ENCODE assay signal across 10 cellular contexts in genomic region chr12:24600996-24601395, GRCh38.
DNase-seq lines count a peak whose midpoint lies in the region; ATAC-seq and TF ChIP-seq lines count a peak whose summit lies in the region.
"Had no signal": no experiment of that assay in that cellular context is flagged by ENCODE, and none has a peak within 500 bp of the region (broad histone marks: within the 10 kb centered on the region; RNA-seq: fewer than 3 reads in every experiment).

No MANE protein-coding gene starts in this region.

- H3K27ac Mint-ChIP-seq in activated T-cell treated with anti-CD3 and anti-CD28 coated beads, Interleukin-2, amount 50 U/mL, for 72 hours, result peak overlapping the region; percentile 12

- no peak overlapping the region for H3K27ac ChIP-seq in fibroblast of lung (ENCODE audit: insufficient read depth, low read length)
- no peak overlapping the region for H3K27ac ChIP-seq in spleen
- no peak overlapping the region for H3K27ac ChIP-seq in body of pancreas
- H3K27ac ChIP-seq in transverse colon, result no peak overlapping the region
- H3K27ac ChIP-seq: SJCRH30 had no signal

- H3K4me1 Mint-ChIP-seq in activated T-cell treated with anti-CD3 and anti-CD28 coated beads, Interleukin-2, amount 50 U/mL, for 72 hours (ENCODE audit: low read depth), result peaks cover 19% of the 10 kb centered on the region

- no peaks in the 10 kb centered on the region for H4K20me1 ChIP-seq in fibroblast of lung (ENCODE audit: control insufficient read depth, extremely low read depth, insufficient read depth, low read length)

- no peak overlapping the region for H3K4me2 ChIP-seq in fibroblast of lung (ENCODE audit: extremely low read depth, insufficient read depth, low read length)

- no peaks in the 10 kb centered on the region for H3K36me3 ChIP-seq in fibroblast of lung (ENCODE audit: control insufficient read depth, insufficient read depth, low read length)
- no peaks in the 10 kb centered on the region for H3K36me3 ChIP-seq in spleen
- H3K36me3 ChIP-seq in body of pancreas (replicated peaks in 1 of 2; ENCODE audit: insufficient read depth in 1 of 2, low read depth in 2 of 2), result no peaks in the 10 kb centered on the region
- H3K36me3 ChIP-seq in transverse colon, result no peaks in the 10 kb centered on the region
- H3K36me3 ChIP-seq: SJCRH30 had no signal

- peaks cover 9% of the 10 kb centered on the region for H3K4me1 ChIP-seq in fibroblast of lung (ENCODE audit: control insufficient read depth, extremely low read depth, insufficient read depth, low read length)
- H3K4me1 ChIP-seq in spleen, result peaks cover 5 to 26% (median 9%) of the 10 kb centered on the region in 6 donors
- H3K4me1 ChIP-seq in body of pancreas, result no peaks in the 10 kb centered on the region
- H3K4me1 ChIP-seq in transverse colon, result no peaks in the 10 kb centered on the region
- H3K4me1 ChIP-seq: SJCRH30 had no signal

- no peak for TF ChIP-seq POLR2A in spleen (IDR thresholded peaks at IDR 0.05)
- TF ChIP-seq POLR2A in body of pancreas (IDR thresholded peaks at IDR 0.05), result no peak
- no peak for TF ChIP-seq POLR2A in transverse colon (IDR thresholded peaks at IDR 0.05)

- peak; percentile 84 to 86 for ATAC-seq in activated T-cell treated with anti-CD3 and anti-CD28 coated beads, Interleukin-2, amount 50 U/mL, for 72 hours (replicated peaks in 1 of 2)
- no peak for ATAC-seq in body of pancreas

- peaks cover 2 to 5% of the 10 kb centered on the region in 2 donors for H3K9me3 Mint-ChIP-seq in activated T-cell treated with anti-CD3 and anti-CD28 coated beads, Interleukin-2, amount 50 U/mL, for 72 hours

- WGBS in spleen, 5 donors, result 0 to 13% (median 7%) methylated on average over 1 of the region's 1 CpG
- WGBS in body of pancreas, 2 donors, result 26 to 29% methylated on average over 1 of the region's 1 CpG
- 39 to 83% methylated on average over 1 of the region's 1 CpG for WGBS in transverse colon (ENCODE audit: low coverage in 1 of 2), 2 donors

- H3K27me3 Mint-ChIP-seq in activated T-cell treated with anti-CD3 and anti-CD28 coated beads, Interleukin-2, amount 50 U/mL, for 72 hours (ENCODE audit: low read depth), result peaks cover 12% of the 10 kb centered on the region

- TF ChIP-seq CTCF in fibroblast of lung (conservative IDR thresholded peaks at IDR 0.05 in 1 of 2, IDR thresholded peaks at IDR 0.05 in 1 of 2; ENCODE audit: low read depth in 1 of 2, low read length in 2 of 2), result no peak
- no peak for TF ChIP-seq CTCF in spleen (IDR thresholded peaks at IDR 0.05 in 8 of 11, conservative IDR thresholded peaks at IDR 0.05 in 3 of 11)
- TF ChIP-seq CTCF in body of pancreas (IDR thresholded peaks at IDR 0.05), result no peak
- TF ChIP-seq CTCF in transverse colon (IDR thresholded peaks at IDR 0.05), result no peak

- in situ Hi-C loops in transverse colon (cut with MboI; ENCODE audit: low pct_ligation_motif_present in 1 of 4, low pct_unique_long_range_greater_than_20kb in 1 of 4, low sequenced_read_pairs in 3 of 4), result no loop called here

- peak; percentile 5 to 15 for DNase-seq in activated T-cell treated with anti-CD3 and anti-CD28 coated beads, Interleukin-2, amount 50 U/mL, for 72 hours
- no peak for DNase-seq in activated T-cell treated with anti-CD3 and anti-CD28 coated beads, Interleukin-2, amount 50 U/mL, for 1 hour
- DNase-seq in NOMO-1 treated with dmso at 0.1 percent for 144 hours (lab: John Stamatoyannopoulos, UW; ENCODE audit: unreplicated experiment) (peak; percentile 53), fibroblast of lung (ENCODE audit: low read depth in 2 of 2) (peak; percentile 81 to 97), stromal cell of bone marrow (ENCODE audit: low read depth) (peak; percentile 79), spleen (no peak), body of pancreas (no peak), transverse colon (no peak)
- DNase-seq: activated effector memory CD4-positive, alpha-beta T cell treated with anti-CD3 and anti-CD28 coated beads, Interleukin-2, amount 50 U/mL, for 16 hours; SJCRH30 had no signal

- H3K36me3 Mint-ChIP-seq in activated T-cell treated with anti-CD3 and anti-CD28 coated beads, Interleukin-2, amount 50 U/mL, for 72 hours (ENCODE audit: insufficient read depth in 2 of 2), result no peaks in the 10 kb centered on the region

- H3K9ac ChIP-seq in fibroblast of lung (ENCODE audit: insufficient read depth, low read length), result no peak overlapping the region

- peak overlapping the region in 1 of 2 donors; percentile 44 for H3K4me3 Mint-ChIP-seq in activated T-cell treated with anti-CD3 and anti-CD28 coated beads, Interleukin-2, amount 50 U/mL, for 72 hours

- H3K27me3 ChIP-seq in fibroblast of lung (ENCODE audit: control insufficient read depth, insufficient read depth, low read length) (no peaks in the 10 kb centered on the region), spleen (replicated peaks in 1 of 7) (no peaks in the 10 kb centered on the region), body of pancreas (no peaks in the 10 kb centered on the region), transverse colon (no peaks in the 10 kb centered on the region)
- H3K27me3 ChIP-seq: SJCRH30 had no signal

- H3K9me3 ChIP-seq in fibroblast of lung (ENCODE audit: control insufficient read depth, insufficient read depth, low read depth, low read length), result no peaks in the 10 kb centered on the region
- H3K9me3 ChIP-seq in spleen, result no peaks in the 10 kb centered on the region
- no peaks in the 10 kb centered on the region for H3K9me3 ChIP-seq in body of pancreas
- no peaks in the 10 kb centered on the region for H3K9me3 ChIP-seq in transverse colon
- H3K9me3 ChIP-seq: SJCRH30 had no signal

- intact Hi-C loops in spleen (cut with DNase I; ENCODE audit: low total_unique reads) (no loop called here), body of pancreas (cut with DNase I) (no loop called here), transverse colon (cut with DNase I; ENCODE audit: low total_unique reads) (no loop called here)

- no peak for TF ChIP-seq EP300 in transverse colon (IDR thresholded peaks at IDR 0.05; ENCODE audit: low read depth)

- no peak overlapping the region for H2AFZ ChIP-seq in fibroblast of lung (ENCODE audit: low read length)

- H3K4me3 ChIP-seq in fibroblast of lung (replicated peaks in 1 of 4; ENCODE audit: control extremely low read depth in 1 of 4, insufficient read depth in 1 of 4, low read depth in 3 of 4, low read length in 4 of 4) (no peak overlapping the region), spleen (no peak overlapping the region), body of pancreas (no peak overlapping the region), transverse colon (no peak overlapping the region)
- H3K4me3 ChIP-seq: SJCRH30 had no signal

- no peaks in the 10 kb centered on the region for H3K79me2 ChIP-seq in fibroblast of lung (ENCODE audit: control insufficient read depth, insufficient read depth, low read length)

Comparison
In these comparisons a context has a peak if more than half of its experiments do, and no peak if none do; other contexts are left out.
1. DNase-seq: peak in activated T-cell treated with anti-CD3 and anti-CD28 coated beads, Interleukin-2, amount 50 U/mL, for 72 hours (2 of 2), NOMO-1 treated with dmso at 0.1 percent for 144 hours (single experiment), fibroblast of lung (2 of 2) and stromal cell of bone marrow (single experiment); none in activated T-cell treated with anti-CD3 and anti-CD28 coated beads, Interleukin-2, amount 50 U/mL, for 1 hour (single experiment), spleen (single experiment), body of pancreas (0 of 4) and transverse colon (single experiment).